In the genomic region with DNA sequence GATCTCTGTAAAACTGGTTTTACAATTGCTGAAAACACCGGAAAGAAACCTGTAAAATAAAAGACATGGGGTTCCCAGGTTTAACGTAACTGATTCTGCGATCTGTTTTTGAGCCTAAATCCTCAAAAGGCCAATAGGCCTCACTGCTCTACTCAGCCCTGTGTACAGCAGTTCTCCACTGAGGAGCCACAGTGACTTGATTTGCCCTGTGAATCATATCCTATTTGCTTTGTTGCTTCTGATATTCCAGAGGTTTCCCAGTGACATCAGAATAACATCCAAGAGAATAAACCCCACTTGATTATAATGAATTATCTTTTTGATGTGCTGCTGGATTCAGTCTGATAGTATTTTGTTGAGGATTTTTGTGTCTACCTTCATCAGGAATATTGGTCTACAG, we compare ENCODE assay signal across 19 cellular contexts. TPM values are rescaled to one million over a fixed set of nuclear protein-coding genes. Genes with fewer than 3 reads are reported as not detected.
"Had no signal": no experiment of that assay in that cellular context is flagged by ENCODE, and none has a peak within 500 bp of the region (broad histone marks: within the 10 kb centered on the region; RNA-seq: fewer than 3 reads in every experiment).

No MANE protein-coding gene starts in this region.

- ATAC-seq: activated CD4-positive, CD25-positive, alpha-beta regulatory T cell treated with anti-CD3 and anti-CD28 coated beads, Interleukin-2, amount 50 U/mL, for 24 hours; stimulated activated naive CD8-positive, alpha-beta T cell treated with anti-CD3 and anti-CD28 coated beads, Interleukin-15, amount 100 ng/mL, for 72 hours had no signal

- H3K4me3 ChIP-seq: lung, ovary, thoracic aorta had no signal

- H3K4me3 Mint-ChIP-seq: activated naive CD8-positive, alpha-beta T cell treated with anti-CD3 and anti-CD28 coated beads for 36 hours; activated T-cell treated with anti-CD3 and anti-CD28 coated beads, Interleukin-2, amount 50 U/mL, for 24 hours; stimulated activated naive CD8-positive, alpha-beta T cell treated with anti-CD3 and anti-CD28 coated beads, Interleukin-15, amount 100 ng/mL, for 72 hours; T-helper 2 cell treated with Interferon-gamma antibody and Interleukin-4, amounts not matched to agents 5 μg/mL and 100 μg/mL, for 36 hours had no signal

- FAIRE-seq: colon had no signal

- H3K27me3 ChIP-seq: ovary had no signal

- H3K9me3 ChIP-seq: ovary had no signal

- H3K27ac Mint-ChIP-seq: activated naive CD8-positive, alpha-beta T cell treated with anti-CD3 and anti-CD28 coated beads for 36 hours; activated T-cell treated with anti-CD3 and anti-CD28 coated beads, Interleukin-2, amount 50 U/mL, for 24 hours; T-helper 2 cell treated with Interferon-gamma antibody and Interleukin-4, amounts not matched to agents 5 μg/mL and 100 μg/mL, for 36 hours had no signal

- DNase-seq: activated CD4-positive, alpha-beta T cell treated with anti-CD3 and anti-CD28 coated beads, Interleukin-2, amount 50 U/mL, for 4 hours; activated effector memory CD4-positive, alpha-beta T cell treated with anti-CD3 and anti-CD28 coated beads, Interleukin-2, amount 50 U/mL, for 16 hours; activated naive CD8-positive, alpha-beta T cell treated with anti-CD3 and anti-CD28 coated beads for 36 hours; activated T-cell treated with anti-CD3 and anti-CD28 coated beads, Interleukin-2, amount 50 U/mL, for 24 hours; effector CD4-positive, alpha-beta T cell; hypothalamus; left cardiac atrium; stimulated activated CD4-positive, alpha-beta T cell treated with anti-CD3 and anti-CD28 coated beads, Interleukin-4, amount 100 ng/mL, for 1 hour; stimulated activated naive CD8-positive, alpha-beta T cell treated with anti-CD3 and anti-CD28 coated beads, Interleukin-15, amount 100 ng/mL, for 72 hours; SW 1271 had no signal

- H3K36me3 ChIP-seq: ovary had no signal

- H3K27me3 Mint-ChIP-seq: activated naive CD8-positive, alpha-beta T cell treated with anti-CD3 and anti-CD28 coated beads for 36 hours; activated T-cell treated with anti-CD3 and anti-CD28 coated beads, Interleukin-2, amount 50 U/mL, for 24 hours; stimulated activated naive CD8-positive, alpha-beta T cell treated with anti-CD3 and anti-CD28 coated beads, Interleukin-15, amount 100 ng/mL, for 72 hours had no signal

- H3K27ac ChIP-seq: ovary, thoracic aorta had no signal

RNA-seq across cellular contexts. Expression of a gene that starts 51.2 kb away (rescaled TPM):
- total RNA-seq: fibroblast of lung, left cardiac atrium, lung, ovary, thoracic aorta, urinary bladder had no signal
- polyA plus RNA-seq: fibroblast of lung, neural cell, ovary, urinary bladder had no signal
